ENCODE assay signal across 18 cellular contexts in the genomic region with DNA sequence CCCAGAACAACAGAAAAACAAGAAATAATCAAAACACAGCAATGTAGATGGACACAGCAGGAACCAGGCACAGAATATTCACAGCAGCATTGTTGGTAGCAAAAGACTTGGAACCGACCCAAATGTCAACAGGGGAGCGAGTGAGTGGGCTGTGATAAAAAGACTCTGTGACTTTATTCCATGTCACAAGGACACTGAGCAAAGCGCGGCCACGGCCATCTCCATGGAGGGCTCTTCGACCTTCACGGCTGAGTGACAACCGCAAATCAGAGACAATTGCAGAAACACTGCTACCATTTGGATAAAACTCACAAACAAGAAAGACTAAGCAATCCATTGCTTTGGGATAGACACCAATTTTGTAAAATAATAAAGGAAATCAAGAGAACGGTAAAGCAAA.
DNase-seq lines count a peak whose midpoint lies in the region; ATAC-seq and TF ChIP-seq lines count a peak whose summit lies in the region.
"Had no signal": no experiment of that assay in that cellular context is flagged by ENCODE, and none has a peak within 500 bp of the region (broad histone marks: within the 10 kb centered on the region; RNA-seq: fewer than 3 reads in every experiment).

No MANE protein-coding gene starts in this region.

- H3K9me3 ChIP-seq in HEK293 (ENCODE audit: control insufficient read depth, insufficient read depth, low read depth, low read length): peaks cover 4% of the 10 kb centered on the region; the same call in 1 of the 2 replicates
- H3K9me3 ChIP-seq: HAP-1 had no signal

- intact Hi-C loops in head of caudate nucleus (cut with DNase I): no loop called here

- no peak overlapping the region for H3K4me3 ChIP-seq in HEK293 (ENCODE audit: low read depth, low read length)
- H3K4me3 ChIP-seq: HAP-1, K562, SK-N-MC had no signal

- 0 out of 2 replicates have a peak, but pooled peaks cover 2% of the 10 kb centered on the region for H3K4me1 ChIP-seq in HEK293 (ENCODE audit: control insufficient read depth, insufficient read depth, low read length)
- H3K4me1 ChIP-seq: HAP-1 had no signal

- H3K36me3 ChIP-seq in HEK293 (ENCODE audit: control insufficient read depth in 2 of 2, insufficient read depth in 1 of 2, low read length in 2 of 2): no peaks in the 10 kb centered on the region
- H3K36me3 ChIP-seq: HAP-1 had no signal

- DNase-seq in NCI-H1417 (lab: John Stamatoyannopoulos, UW): peak; percentile 4 to 66 (median 51)
- no peak for DNase-seq in NCI-H1417 treated with DMSO at 0.1 percent for 48 hours (lab: John Stamatoyannopoulos, UW)
- peak; percentile 91 for DNase-seq in NCI-H345 (lab: John Stamatoyannopoulos, UW)
- DNase-seq in medulla oblongata (ENCODE audit: extremely low spot score): peak; percentile 13
- no peak for DNase-seq in head of caudate nucleus
- DNase-seq: GDM1, NCI-H1436, NCI-H2227 treated with DMSO at 0.1 percent for 48 hours, NCI-H526 treated with DMSO at 0.1 percent for 48 hours, OCI-M1, SHP77 had no signal

- TF ChIP-seq CTCF in HEK293 (tag by site-specific recombination; IDR thresholded peaks at IDR 0.05): no peak

- H3K27ac ChIP-seq in HEK293 (ENCODE audit: extremely low read depth, low read depth, low read length): no peak overlapping the region
- H3K27ac ChIP-seq: 22Rv1, SK-N-MC had no signal

- POLR2A ChIA-PET in HEK293 (lab: Yijun Ruan, JAX): no interaction called here

- ATAC-seq in HG02981 (IDR thresholded peaks at IDR 0.05; ENCODE audit: unreplicated experiment) (no peak), HG03442 (IDR thresholded peaks at IDR 0.05; ENCODE audit: unreplicated experiment) (no peak)
- ATAC-seq: K562 had no signal

- CTCF ChIA-PET in HEK293 (lab: Yijun Ruan, JAX): interaction anchor here (0.6 kb wide), 1 partner anchor 648 kb away, joined by 3 read pairs; no protein-coding TSS in a partner anchor

TF ChIP-seq in HEK293, 187 proteins besides CTCF, POLR2A, EP300 and RAD21:
- no peak for TF ChIP-seq ZNF747 (tag by site-specific recombination; IDR thresholded peaks at IDR 0.05)
- peak; percentile 78 for TF ChIP-seq ZIC2 (tag by site-specific recombination; IDR thresholded peaks at IDR 0.05)
- no peak for TF ChIP-seq WT1 (tag by site-specific recombination; IDR thresholded peaks at IDR 0.05)
- 0 out of 2 replicates have a peak, but pooled peaks have one; percentile 17 for TF ChIP-seq ZFHX2 (tag by site-specific recombination; conservative IDR thresholded peaks at IDR 0.05)
- TF ChIP-seq ZNF776 (tag by site-specific recombination; IDR thresholded peaks at IDR 0.05; ENCODE audit: borderline replicate concordance): no peak
- TF ChIP-seq ZNF530 (tag by site-specific recombination; IDR thresholded peaks at IDR 0.05; ENCODE audit: low read depth): no peak

Comparison
In these comparisons a context has a peak if more than half of its experiments do, and no peak if none do; other contexts are left out.
1. DNase-seq: peak in NCI-H1417 (3 of 3), NCI-H345 (single experiment) and medulla oblongata (single experiment); none in NCI-H1417 treated with DMSO at 0.1 percent for 48 hours (single experiment) and head of caudate nucleus (0 of 42).